In the genomic region with DNA sequence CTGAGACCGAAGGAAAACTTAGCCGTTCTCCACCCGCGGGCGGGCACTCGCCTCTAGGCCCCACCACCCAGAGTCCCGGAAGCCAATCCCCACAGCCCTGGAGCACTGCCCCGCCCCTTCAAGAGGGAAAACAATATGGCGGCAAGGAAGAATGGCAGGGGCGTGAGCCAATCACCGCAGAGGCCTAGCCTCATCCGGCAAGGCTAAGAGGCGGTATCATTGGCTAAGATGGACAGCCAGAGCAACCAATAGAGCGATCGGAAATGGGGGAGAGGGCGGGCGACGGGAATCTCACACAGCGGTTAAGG, we compare ENCODE assay signal across 8 cellular contexts. TPM values are rescaled to one million over a fixed set of nuclear protein-coding genes. Genes with fewer than 3 reads are reported as not detected.
DNase-seq lines count a peak whose midpoint lies in the region; ATAC-seq, FAIRE-seq and TF ChIP-seq lines count a peak whose summit lies in the region.

No MANE protein-coding gene starts in this region.

- TF ChIP-seq CTCF in GM12864 (IDR thresholded peaks at IDR 0.05; ENCODE audit: low read depth, low read length, missing control alignments) (no peak), cardiac muscle cell (IDR thresholded peaks at IDR 0.05; ENCODE audit: low read depth, low read length) (no peak), pancreas (IDR thresholded peaks at IDR 0.05) (no peak), tibial artery (IDR thresholded peaks at IDR 0.05) (no peak)

- H3K36me3 ChIP-seq in adipocyte (ENCODE audit: control insufficient read depth, insufficient read depth, low read length, severe bottlenecking) (no peaks in the 10 kb centered on the region), cardiac muscle cell (no peaks in the 10 kb centered on the region), pancreas (no peaks in the 10 kb centered on the region), tibial artery (no peaks in the 10 kb centered on the region)

- H3K27me3 ChIP-seq in adipocyte (replicated peaks; ENCODE audit: control insufficient read depth, insufficient read depth, low read length) (no peaks in the 10 kb centered on the region), cardiac muscle cell (no peaks in the 10 kb centered on the region), pancreas (no peaks in the 10 kb centered on the region), tibial artery (no peaks in the 10 kb centered on the region)

- DNase-seq in GM12864 (ENCODE audit: low read depth) = peak; percentile 98
- peak; percentile 94 for DNase-seq in NCI-H128 (lab: John Stamatoyannopoulos, UW; ENCODE audit: unreplicated experiment)
- peak; percentile 99 for DNase-seq in SKM-1 treated with dmso at 0.1 percent for 144 hours (lab: John Stamatoyannopoulos, UW; ENCODE audit: unreplicated experiment)
- peak; percentile 100 for DNase-seq in adipocyte (ENCODE audit: low read depth)
- DNase-seq in cardiac muscle cell (ENCODE audit: low read depth in 1 of 2, low spot score in 1 of 2) = peak; percentile 98 to 100
- DNase-seq in pancreas = peak; percentile 93 to 100 (median 99)
- peak; percentile 100 for DNase-seq in tibial artery

- peaks cover 44% of the 10 kb centered on the region for H3K4me1 ChIP-seq in adipocyte (ENCODE audit: control insufficient read depth, insufficient read depth, low read length)
- H3K4me1 ChIP-seq in cardiac muscle cell (ENCODE audit: low read depth) = peaks cover 9% of the 10 kb centered on the region
- peaks cover 6 to 16% (median 12%) of the 10 kb centered on the region in 3 donors for H3K4me1 ChIP-seq in pancreas
- H3K4me1 ChIP-seq in tibial artery = peaks cover 0 to 69% (median 36%) of the 10 kb centered on the region in 4 donors

- intact Hi-C loops in pancreas (cut with DNase I) = loop anchor here in 1 of 3 donors (10.0 kb wide), 1 partner anchor 83 kb away; no protein-coding TSS in a partner anchor
- intact Hi-C loops in tibial artery (cut with DNase I; ENCODE audit: low total_unique reads) = loop anchor here (5.0 kb wide), 2 partner anchors 80 to 140 kb away; a partner anchor contains a TSS

- H3K27ac ChIP-seq in cardiac muscle cell = peak overlapping the region; percentile 73
- H3K27ac ChIP-seq in pancreas = peak overlapping the region; percentile 61 to 79 (median 74)
- peak overlapping the region; percentile 88 for H3K27ac ChIP-seq in tibial artery

- peak; percentile 73 for ATAC-seq in HG02759 (IDR thresholded peaks at IDR 0.05; ENCODE audit: unreplicated experiment)
- peak; percentile 79 to 87 (median 82) for ATAC-seq in pancreas

- H3K9me3 ChIP-seq in adipocyte (ENCODE audit: control insufficient read depth, low read length) (no peaks in the 10 kb centered on the region), cardiac muscle cell (ENCODE audit: low read depth) (no peaks in the 10 kb centered on the region), pancreas (no peaks in the 10 kb centered on the region), tibial artery (no peaks in the 10 kb centered on the region)

- 0 to 1% methylated on average over 19 of the region's 19 CpGs for WGBS in pancreas, 2 donors

- H3K4me3 ChIP-seq in GM12864 (ENCODE audit: low read depth, low read length) = peak overlapping the region; percentile 75
- peak overlapping the region; percentile 94 for H3K4me3 ChIP-seq in adipocyte (ENCODE audit: low read length)
- H3K4me3 ChIP-seq in cardiac muscle cell = peak overlapping the region; percentile 72
- H3K4me3 ChIP-seq in pancreas = peak overlapping the region; percentile 59 to 95 (median 80)
- peak overlapping the region; percentile 68 to 75 for H3K4me3 ChIP-seq in tibial artery

- peak overlapping the region; percentile 98 for H3K9ac ChIP-seq in adipocyte (ENCODE audit: low read length)

- FAIRE-seq in pancreas (lab: Jason Lieb, UNC) = peak; percentile 94

RNA-seq across cellular contexts. Expression of a gene that starts 0.5 kb away (rescaled TPM):
- total RNA-seq in cardiac muscle cell (135 and 147 TPM in 2 replicates), pancreas (10 to 100 TPM; 22.4 to 40.9 (median 27.4) TPM)
- polyA plus RNA-seq in cardiac muscle cell (165 and 172 TPM in 2 replicates), pancreas (10 to 100 TPM; 33.6 to 38.1 TPM)

RNA-seq across cellular contexts. Expression of a gene that starts 1.8 kb away (rescaled TPM):
- total RNA-seq in cardiac muscle cell (11.3 and 14.2 TPM in 2 replicates), pancreas (1 to 10 TPM; 1.9 to 7.8 (median 3.6) TPM)
- polyA plus RNA-seq in cardiac muscle cell (18.4 and 28.3 TPM in 2 replicates), pancreas (1 to 10 TPM; 2.6 to 2.7 TPM)

RNA-seq across cellular contexts. Expression of a gene that starts 50.6 kb away (rescaled TPM):
- total RNA-seq in cardiac muscle cell = not detected in 2 replicates
- polyA plus RNA-seq in cardiac muscle cell = 1.7 and 2.0 TPM in 2 replicates
- 1 to 10 TPM in 2 of 6 donors, under 1 TPM in 4; 0.37 to 1.1 (median 0.44) TPM for total RNA-seq in pancreas
- polyA plus RNA-seq in pancreas = 1 to 10 TPM in 1 of 2 donors, under 1 TPM in 1; 0.46 to 1.2 TPM

Comparison
In these comparisons a context has a peak if more than half of its experiments do, and no peak if none do; other contexts are left out.
1. Peak in every context shown above with its lines: DNase-seq, ATAC-seq, H3K4me3 ChIP-seq and H3K27ac ChIP-seq.